Comparison of ENCODE assay signal across 18 cellular contexts in genomic region chr1:30617161-30617560, GRCh38.
"Had no signal": no experiment of that assay in that cellular context is flagged by ENCODE, and none has a peak within 500 bp of the region (broad histone marks: within the 10 kb centered on the region; RNA-seq: fewer than 3 reads in every experiment).

No MANE protein-coding gene starts in this region.

- H2AFZ ChIP-seq: hepatocyte had no signal

- H3K4me3 ChIP-seq: colonic mucosa, esophagus muscularis mucosa, hepatocyte, lower lobe of right lung, thyroid gland had no signal

- H3K4me3 Mint-ChIP-seq: activated B cell treated with CpG ODN at 0.5 μM for 24 hours; activated CD4-positive, alpha-beta memory T cell treated with anti-CD3 and anti-CD28 coated beads, Interleukin-2, amount 10 ng/mL, durations not matched to agents 7 days and 5 days; activated CD8-positive, alpha-beta memory T cell treated with anti-CD3 and anti-CD28 coated beads, Interleukin-2, amount 10 ng/mL, durations not matched to agents 7 days and 5 days; activated naive CD4-positive, alpha-beta T cell treated with anti-CD3 and anti-CD28 coated beads for 36 hours; activated T-helper 17 cell treated with anti-CD3 and anti-CD28 coated beads, Interleukin-2, amount 50 U/mL, for 72 hours; brain; central memory CD8-positive, alpha-beta T cell; mesothelial cell of epicardium; natural killer cell treated with Interleukin-12 subunit alpha and Interleukin-12 subunit beta and Interleukin-15 and Interleukin-18, amount 100 ng/mL, for 72 hours; stimulated activated naive B cell treated with anti-CD40 and anti-IgM and Interleukin-4, amounts not matched to agents 10 μg/mL and 1 μg/mL and 100 μg/mL, for 72 hours; T-cell had no signal

- H3K9me3 ChIP-seq: colonic mucosa, esophagus muscularis mucosa, lower lobe of right lung, thyroid gland had no signal

- H3K27me3 ChIP-seq: colonic mucosa, hepatocyte, thyroid gland had no signal

- H3K27ac Mint-ChIP-seq: activated B cell treated with CpG ODN at 0.5 μM for 24 hours; activated CD4-positive, alpha-beta memory T cell treated with anti-CD3 and anti-CD28 coated beads, Interleukin-2, amount 10 ng/mL, durations not matched to agents 7 days and 5 days; activated CD8-positive, alpha-beta memory T cell treated with anti-CD3 and anti-CD28 coated beads, Interleukin-2, amount 10 ng/mL, durations not matched to agents 7 days and 5 days; activated naive CD4-positive, alpha-beta T cell treated with anti-CD3 and anti-CD28 coated beads for 36 hours; activated T-helper 17 cell treated with anti-CD3 and anti-CD28 coated beads, Interleukin-2, amount 50 U/mL, for 72 hours; mesothelial cell of epicardium; natural killer cell treated with Interleukin-12 subunit alpha and Interleukin-12 subunit beta and Interleukin-15 and Interleukin-18, amount 100 ng/mL, for 72 hours; stimulated activated naive B cell treated with anti-CD40 and anti-IgM and Interleukin-4, amounts not matched to agents 10 μg/mL and 1 μg/mL and 100 μg/mL, for 72 hours; T-cell had no signal

- ATAC-seq: activated CD8-positive, alpha-beta memory T cell treated with anti-CD3 and anti-CD28 coated beads, Interleukin-2, amount 10 ng/mL, durations not matched to agents 7 days and 5 days; activated T-helper 17 cell treated with anti-CD3 and anti-CD28 coated beads, Interleukin-2, amount 50 U/mL, for 72 hours; lower lobe of right lung; natural killer cell treated with Interleukin-12 subunit alpha and Interleukin-12 subunit beta and Interleukin-15 and Interleukin-18, amount 100 ng/mL, for 72 hours; stimulated activated naive B cell treated with anti-CD40 and anti-IgM and Interleukin-4, amounts not matched to agents 10 μg/mL and 1 μg/mL and 100 μg/mL, for 72 hours; T-cell had no signal

- H3K36me3 Mint-ChIP-seq: activated CD8-positive, alpha-beta memory T cell treated with anti-CD3 and anti-CD28 coated beads, Interleukin-2, amount 10 ng/mL, durations not matched to agents 7 days and 5 days; brain; mesothelial cell of epicardium; stimulated activated naive B cell treated with anti-CD40 and anti-IgM and Interleukin-4, amounts not matched to agents 10 μg/mL and 1 μg/mL and 100 μg/mL, for 72 hours; T-cell had no signal

- DNase-seq: activated B cell treated with CpG ODN at 0.5 μM for 24 hours; activated CD4-positive, alpha-beta memory T cell treated with anti-CD3 and anti-CD28 coated beads, Interleukin-2, amount 10 ng/mL, durations not matched to agents 7 days and 5 days; activated CD4-positive, alpha-beta T cell treated with anti-CD3 and anti-CD28 coated beads for 48 hours; activated CD8-positive, alpha-beta memory T cell treated with anti-CD3 and anti-CD28 coated beads, Interleukin-2, amount 10 ng/mL, durations not matched to agents 7 days and 5 days; activated naive CD4-positive, alpha-beta T cell treated with anti-CD3 and anti-CD28 coated beads for 36 hours; anterior cingulate cortex; colonic mucosa; lower lobe of right lung; stimulated activated naive B cell treated with anti-CD40 and anti-IgM and Interleukin-4, amounts not matched to agents 10 μg/mL and 1 μg/mL and 100 μg/mL, for 72 hours; T-cell; thyroid gland had no signal

- H3K4me1 Mint-ChIP-seq: activated B cell treated with CpG ODN at 0.5 μM for 24 hours; activated CD4-positive, alpha-beta memory T cell treated with anti-CD3 and anti-CD28 coated beads, Interleukin-2, amount 10 ng/mL, durations not matched to agents 7 days and 5 days; activated CD8-positive, alpha-beta memory T cell treated with anti-CD3 and anti-CD28 coated beads, Interleukin-2, amount 10 ng/mL, durations not matched to agents 7 days and 5 days; activated T-helper 17 cell treated with anti-CD3 and anti-CD28 coated beads, Interleukin-2, amount 50 U/mL, for 72 hours; central memory CD8-positive, alpha-beta T cell; mesothelial cell of epicardium; stimulated activated naive B cell treated with anti-CD40 and anti-IgM and Interleukin-4, amounts not matched to agents 10 μg/mL and 1 μg/mL and 100 μg/mL, for 72 hours had no signal

- H3K4me2 ChIP-seq: hepatocyte had no signal

- H3K4me1 ChIP-seq: colonic mucosa, esophagus muscularis mucosa, lower lobe of right lung, thyroid gland had no signal

- H3K27ac ChIP-seq: colonic mucosa, esophagus muscularis mucosa, hepatocyte, lower lobe of right lung, thyroid gland had no signal

- H3K79me2 ChIP-seq: hepatocyte had no signal

- H3K9me3 Mint-ChIP-seq: activated CD4-positive, alpha-beta memory T cell treated with anti-CD3 and anti-CD28 coated beads, Interleukin-2, amount 10 ng/mL, durations not matched to agents 7 days and 5 days; activated naive CD4-positive, alpha-beta T cell treated with anti-CD3 and anti-CD28 coated beads for 36 hours; central memory CD8-positive, alpha-beta T cell; natural killer cell treated with Interleukin-12 subunit alpha and Interleukin-12 subunit beta and Interleukin-15 and Interleukin-18, amount 100 ng/mL, for 72 hours; T-cell had no signal

- H3K36me3 ChIP-seq: colonic mucosa, esophagus muscularis mucosa, lower lobe of right lung, thyroid gland had no signal
